Comparison of ENCODE assay signal across 18 cellular contexts in genomic region chr9:137592767-137593166, GRCh38. TPM values are rescaled to one million over a fixed set of nuclear protein-coding genes. Genes with fewer than 3 reads are reported as not detected.
DNase-seq lines count a peak whose midpoint lies in the region; ATAC-seq and TF ChIP-seq lines count a peak whose summit lies in the region.
"Had no signal": no experiment of that assay in that cellular context is flagged by ENCODE, and none has a peak within 500 bp of the region (broad histone marks: within the 10 kb centered on the region; RNA-seq: fewer than 3 reads in every experiment).

No MANE protein-coding gene starts in this region.

- no peaks in the 10 kb centered on the region for H3K9me3 Mint-ChIP-seq in activated naive CD4-positive, alpha-beta T cell treated with anti-CD3 and anti-CD28 coated beads, Interleukin-2, amount 50 U/mL, for 24 hours
- H3K9me3 Mint-ChIP-seq: activated naive CD4-positive, alpha-beta T cell treated with anti-CD3 and anti-CD28 coated beads, Interleukin-2, amount 50 U/mL, for 72 hours had no signal

- H3K36me3 ChIP-seq in left lung (peaks cover 0 to 7% of the 10 kb centered on the region in 2 donors), thyroid gland (no peaks in the 10 kb centered on the region)

- DNase-seq in activated naive CD4-positive, alpha-beta T cell treated with Interleukin-2 at 50 U/mL for 16 hours: no peak
- DNase-seq in NOMO-1 treated with DMSO at 0.1 percent for 48 hours (lab: John Stamatoyannopoulos, UW; ENCODE audit: unreplicated experiment) (peak; percentile 43), left lung (peak in 1 of 2 donors; percentile 61), thyroid gland (peak; percentile 77 to 85), lower leg skin (ENCODE audit: low spot score in 2 of 2) (no peak), glomerular visceral epithelial cell (ENCODE audit: extremely low spot score) (no peak)
- DNase-seq: activated CD4-positive, alpha-beta T cell treated with anti-CD3 and anti-CD28 coated beads for 4 hours; DMS 273 treated with DMSO at 0.1 percent for 48 hours; NCI-H1930; occipital lobe; SHP77; small intestine; stimulated activated CD4-positive, alpha-beta T cell treated with anti-CD3 and anti-CD28 coated beads, Interleukin-4, amount 100 ng/mL, for 4 hours had no signal

- no peak overlapping the region for H3K4me3 ChIP-seq in left lung
- H3K4me3 ChIP-seq in thyroid gland (replicated peaks in 1 of 3): no peak overlapping the region
- H3K4me3 ChIP-seq in lower leg skin (ENCODE audit: low read depth, poor library complexity, severe bottlenecking): no peak overlapping the region
- H3K4me3 ChIP-seq: thoracic aorta had no signal

- no peak for TF ChIP-seq POLR2A in thyroid gland (IDR thresholded peaks at IDR 0.05)
- TF ChIP-seq POLR2A in lower leg skin (IDR thresholded peaks at IDR 0.05): no peak

- H3K27me3 ChIP-seq in left lung (no peaks in the 10 kb centered on the region), thyroid gland (no peaks in the 10 kb centered on the region)

- H3K36me3 Mint-ChIP-seq in activated naive CD4-positive, alpha-beta T cell treated with anti-CD3 and anti-CD28 coated beads, Interleukin-2, amount 50 U/mL, for 24 hours: peaks cover 4% of the 10 kb centered on the region

- peaks cover 8% of the 10 kb centered on the region for H3K4me1 Mint-ChIP-seq in activated naive CD4-positive, alpha-beta T cell treated with anti-CD3 and anti-CD28 coated beads, Interleukin-2, amount 50 U/mL, for 24 hours

- no peaks in the 10 kb centered on the region for H3K27me3 Mint-ChIP-seq in activated naive CD4-positive, alpha-beta T cell treated with anti-CD3 and anti-CD28 coated beads, Interleukin-2, amount 50 U/mL, for 24 hours

- peak overlapping the region; percentile 55 for H3K4me3 Mint-ChIP-seq in activated naive CD4-positive, alpha-beta T cell treated with anti-CD3 and anti-CD28 coated beads, Interleukin-2, amount 50 U/mL, for 24 hours

- H3K9me3 ChIP-seq in left lung (no peaks in the 10 kb centered on the region), thyroid gland (no peaks in the 10 kb centered on the region)
- H3K9me3 ChIP-seq: thoracic aorta had no signal

- H3K27ac ChIP-seq in left lung (peak overlapping the region; percentile 13 to 54), thyroid gland (peak overlapping the region; percentile 0 to 78 (median 68))
- H3K27ac ChIP-seq: thoracic aorta had no signal

- H3K4me1 ChIP-seq in left lung: peaks cover 14 to 34% of the 10 kb centered on the region in 2 donors
- peaks cover 10 to 31% of the 10 kb centered on the region in 2 donors for H3K4me1 ChIP-seq in thyroid gland

- intact Hi-C loops in left lung (cut with DNase I) (no loop called here), thyroid gland (cut with DNase I) (no loop called here), lower leg skin (cut with DNase I; ENCODE audit: low total_unique reads) (no loop called here)

- no peak overlapping the region for H3K27ac Mint-ChIP-seq in activated naive CD4-positive, alpha-beta T cell treated with anti-CD3 and anti-CD28 coated beads, Interleukin-2, amount 50 U/mL, for 24 hours
- H3K27ac Mint-ChIP-seq: activated naive CD4-positive, alpha-beta T cell treated with anti-CD3 and anti-CD28 coated beads, Interleukin-2, amount 50 U/mL, for 72 hours had no signal

- ATAC-seq in left lung: peak; percentile 55
- ATAC-seq in HG02610 (IDR thresholded peaks at IDR 0.05; ENCODE audit: unreplicated experiment): no peak
- ATAC-seq: activated naive CD4-positive, alpha-beta T cell treated with anti-CD3 and anti-CD28 coated beads, Interleukin-2, amount 50 U/mL, for 72 hours; esophagus mucosa had no signal

- WGBS in thyroid gland, 2 donors: 16 to 31% methylated on average over 5 to 7 of the region's 7 CpGs
- WGBS in lower leg skin, 2 donors: 65 to 77% methylated on average over 7 of the region's 7 CpGs

- TF ChIP-seq CTCF in left lung (IDR thresholded peaks at IDR 0.05) (no peak), thyroid gland (IDR thresholded peaks at IDR 0.05) (no peak), lower leg skin (IDR thresholded peaks at IDR 0.05) (no peak)

RNA-seq across cellular contexts. Expression of gene ZMYND19, which starts 2.5 kb away (rescaled TPM):
- total RNA-seq in left lung (10 to 100 TPM; 22.3 to 30.5 TPM), thyroid gland (10 to 100 TPM in 1 of 4 donors, 1 to 10 TPM in 3; 8.7 to 14.3 (median 9.5) TPM), lower leg skin (10 to 100 TPM; 26.1 to 40.5 (median 38.1) TPM)

RNA-seq across cellular contexts. Expression of gene ARRDC1, which starts 12.7 kb away (rescaled TPM):
- total RNA-seq in left lung (10 to 100 TPM; 63.6 to 77.3 TPM), thyroid gland (10 to 100 TPM; 45.6 to 66.2 (median 61.2) TPM), lower leg skin (100 to 1,000 TPM in 2 of 4 donors, 10 to 100 TPM in 2; 69.4 to 161 (median 91.9) TPM)

RNA-seq across cellular contexts. Expression of gene DPH7, which starts 14.0 kb away (rescaled TPM):
- total RNA-seq in left lung (10 to 100 TPM; 25.6 to 26.8 TPM), thyroid gland (10 to 100 TPM; 20.8 to 47.4 (median 34.1) TPM), lower leg skin (10 to 100 TPM; 27.5 to 46.0 (median 34.7) TPM)

RNA-seq across cellular contexts. Expression of gene EHMT1, which starts 26.0 kb away (rescaled TPM):
- total RNA-seq in left lung: 10 to 100 TPM; 71.5 to 79.8 TPM
- total RNA-seq in thyroid gland: 10 to 100 TPM; 56.8 to 99.5 (median 94.4) TPM
- 100 to 1,000 TPM in 1 of 4 donors, 10 to 100 TPM in 3; 64.2 to 128 (median 73.2) TPM for total RNA-seq in lower leg skin

RNA-seq across cellular contexts. Expression of gene MRPL41, which starts 41.1 kb away (rescaled TPM):
- total RNA-seq in left lung (10 to 100 TPM; 30.2 to 49.1 TPM), thyroid gland (10 to 100 TPM; 24.5 to 67.2 (median 47.7) TPM), lower leg skin (10 to 100 TPM; 54.6 to 61.8 (median 58.5) TPM)

Comparison
In these comparisons a context has a peak if more than half of its experiments do, and no peak if none do; other contexts are left out.
1. DNase-seq: peak in NOMO-1 treated with DMSO at 0.1 percent for 48 hours (single experiment) and thyroid gland (2 of 2); none in activated naive CD4-positive, alpha-beta T cell treated with Interleukin-2 at 50 U/mL for 16 hours (single experiment), lower leg skin (0 of 2) and glomerular visceral epithelial cell (single experiment).